ENCODE assay signal across 11 cellular contexts in genomic region chr13:24050796-24051715, GRCh38.
DNase-seq lines count a peak whose midpoint lies in the region; ATAC-seq and TF ChIP-seq lines count a peak whose summit lies in the region.
"Had no signal": no experiment of that assay in that cellular context is flagged by ENCODE, and none has a peak within 500 bp of the region (broad histone marks: within the 10 kb centered on the region; RNA-seq: fewer than 3 reads in every experiment).

No MANE protein-coding gene starts in this region.

- no peak overlapping the region for H3K4me3 Mint-ChIP-seq in activated naive CD4-positive, alpha-beta T cell treated with anti-CD3 and anti-CD28 coated beads, Interleukin-2, amount 50 U/mL, for 24 hours

- H3K27ac Mint-ChIP-seq in activated naive CD4-positive, alpha-beta T cell treated with anti-CD3 and anti-CD28 coated beads, Interleukin-2, amount 50 U/mL, for 24 hours, result peak overlapping the region; percentile 37
- no peak overlapping the region for H3K27ac Mint-ChIP-seq in activated naive CD4-positive, alpha-beta T cell treated with anti-CD3 and anti-CD28 coated beads, Interleukin-2, amount 50 U/mL, for 72 hours

- no peaks in the 10 kb centered on the region for H3K4me1 ChIP-seq in mucosa of descending colon (ENCODE audit: low read depth)

- H3K4me3 ChIP-seq in mucosa of descending colon, result no peak overlapping the region
- H3K4me3 ChIP-seq: SJSA1 had no signal

- H3K9me3 ChIP-seq in mucosa of descending colon, result peaks cover 12% of the 10 kb centered on the region

- no peak for DNase-seq in activated naive CD4-positive, alpha-beta T cell treated with anti-CD3 and anti-CD28 coated beads, Interleukin-2, amount 50 U/mL, for 72 hours (ENCODE audit: low spot score in 2 of 2)
- DNase-seq in mucosa of descending colon (peak in 1 of 3 donors; percentile 30), cerebellar cortex (ENCODE audit: low spot score) (no peak), hepatic stellate cell (ENCODE audit: low spot score) (no peak)
- DNase-seq: central memory CD4-positive, alpha-beta T cell; DMS 273 treated with DMSO at 0.1 percent for 48 hours had no signal

- peaks cover 4% of the 10 kb centered on the region for H3K9me3 Mint-ChIP-seq in activated naive CD4-positive, alpha-beta T cell treated with anti-CD3 and anti-CD28 coated beads, Interleukin-2, amount 50 U/mL, for 24 hours
- peaks cover 0 to 16% of the 10 kb centered on the region in 2 donors for H3K9me3 Mint-ChIP-seq in activated naive CD4-positive, alpha-beta T cell treated with anti-CD3 and anti-CD28 coated beads, Interleukin-2, amount 50 U/mL, for 72 hours

- peaks cover 10% of the 10 kb centered on the region for H3K4me1 Mint-ChIP-seq in activated naive CD4-positive, alpha-beta T cell treated with anti-CD3 and anti-CD28 coated beads, Interleukin-2, amount 50 U/mL, for 24 hours

- peak overlapping the region; percentile 67 for H3K27ac ChIP-seq in cingulate gyrus (ENCODE audit: low read depth, low read length)
- H3K27ac ChIP-seq: SJSA1 had no signal

- H3K27me3 Mint-ChIP-seq in activated naive CD4-positive, alpha-beta T cell treated with anti-CD3 and anti-CD28 coated beads, Interleukin-2, amount 50 U/mL, for 24 hours, result peaks cover 2% of the 10 kb centered on the region

- no peaks in the 10 kb centered on the region for H3K36me3 Mint-ChIP-seq in activated naive CD4-positive, alpha-beta T cell treated with anti-CD3 and anti-CD28 coated beads, Interleukin-2, amount 50 U/mL, for 24 hours
- peaks cover 0 to 9% of the 10 kb centered on the region in 2 donors for H3K36me3 Mint-ChIP-seq in activated naive CD4-positive, alpha-beta T cell treated with anti-CD3 and anti-CD28 coated beads, Interleukin-2, amount 50 U/mL, for 72 hours

- intact Hi-C loops in mucosa of descending colon (cut with DNase I, micrococcal nuclease), result loop anchor here in 1 of 2 donors (10.0 kb wide), 1 partner anchor 174 kb away; no protein-coding TSS in a partner anchor

- no peak for ATAC-seq in activated naive CD4-positive, alpha-beta T cell treated with anti-CD3 and anti-CD28 coated beads, Interleukin-2, amount 50 U/mL, for 72 hours
- ATAC-seq in mucosa of descending colon (peak; percentile 28), HG02759 (IDR thresholded peaks at IDR 0.05; ENCODE audit: unreplicated experiment) (no peak), GM21423 (IDR thresholded peaks at IDR 0.05; ENCODE audit: unreplicated experiment) (no peak)

- H3K36me3 ChIP-seq in mucosa of descending colon (ENCODE audit: low read depth), result no peaks in the 10 kb centered on the region
- H3K36me3 ChIP-seq: SJSA1 had no signal

- no peak for TF ChIP-seq CTCF in mucosa of descending colon (IDR thresholded peaks at IDR 0.05)
